Comparison of ENCODE assay signal across 24 cellular contexts in the genomic region with DNA sequence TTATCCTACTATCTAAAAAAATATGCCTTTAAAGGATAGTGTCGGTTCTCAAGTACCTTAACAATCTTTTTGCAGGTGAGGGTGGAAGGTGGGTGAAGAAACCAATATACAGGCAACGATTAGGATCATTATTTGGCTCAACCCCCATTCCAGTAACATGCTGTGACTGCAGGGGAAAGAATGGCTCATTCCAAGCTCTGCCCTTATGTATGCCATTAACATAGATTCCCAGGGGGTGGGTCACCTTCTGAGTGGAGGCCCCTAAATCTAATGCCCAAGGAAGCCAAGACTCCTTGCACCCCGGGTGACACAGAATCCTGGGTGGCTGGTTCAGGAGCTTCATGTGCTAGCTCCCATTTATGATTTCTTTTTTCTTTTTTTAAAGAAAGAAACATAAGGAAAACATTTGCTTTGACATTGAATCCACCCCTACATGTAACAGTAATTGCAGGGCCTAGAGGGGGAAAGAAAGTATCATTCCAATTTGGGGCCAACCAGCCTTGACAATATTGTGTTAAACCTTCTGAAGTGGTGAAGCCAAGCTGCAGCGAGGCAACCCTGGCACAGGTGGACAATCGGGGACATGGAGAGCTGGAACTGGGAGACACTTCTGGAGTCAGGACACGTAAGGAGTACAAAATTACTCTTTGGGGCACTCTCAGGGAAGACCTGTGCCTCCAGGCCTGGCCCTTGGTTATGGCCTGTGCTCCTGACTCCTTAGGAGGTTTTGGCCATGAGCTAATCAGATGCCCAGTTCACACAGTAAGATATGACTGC.
A peak's percentile ranks its signal among the peaks of the same experiment; 100 is the strongest.
DNase-seq lines count a peak whose midpoint lies in the region; ATAC-seq and TF ChIP-seq lines count a peak whose summit lies in the region.
"Had no signal": no experiment of that assay in that cellular context is flagged by ENCODE, and none has a peak within 500 bp of the region (broad histone marks: within the 10 kb centered on the region; RNA-seq: fewer than 3 reads in every experiment).

No MANE protein-coding gene starts in this region.

- peak overlapping the region in 10 of 12 donors; percentile 2 to 75 (median 32) for H3K27ac ChIP-seq in heart left ventricle
- peak overlapping the region in 6 of 10 donors; percentile 7 to 53 (median 17) for H3K27ac ChIP-seq in heart right ventricle
- peak overlapping the region; percentile 49 to 68 (median 62) for H3K27ac ChIP-seq in sigmoid colon
- H3K27ac ChIP-seq: SJCRH30 had no signal

- H3K4me1 ChIP-seq in heart left ventricle: peaks cover 0 to 45% (median 22%) of the 10 kb centered on the region in 12 donors
- peaks cover 4 to 46% (median 22%) of the 10 kb centered on the region in 9 donors for H3K4me1 ChIP-seq in heart right ventricle
- peaks cover 0 to 59% (median 55%) of the 10 kb centered on the region in 4 donors for H3K4me1 ChIP-seq in sigmoid colon
- H3K4me1 ChIP-seq: BE2C, SJCRH30 had no signal

- no peak overlapping the region for H3K4me3 ChIP-seq in heart left ventricle
- no peak overlapping the region for H3K4me3 ChIP-seq in heart right ventricle
- no peak overlapping the region for H3K4me3 ChIP-seq in sigmoid colon
- H3K4me3 ChIP-seq: SJCRH30, spleen had no signal

- DNase-seq in heart left ventricle (no peak), left cardiac atrium (no peak), heart right ventricle (no peak), sigmoid colon (no peak), endothelial cell (ENCODE audit: low spot score) (no peak)
- DNase-seq in activated T-cell treated with anti-CD3 and anti-CD28 coated beads, Interleukin-2, amount 50 U/mL, for 4 hours: no peak
- DNase-seq: activated CD4-positive, alpha-beta T cell treated with anti-CD3 and anti-CD28 coated beads for 36 hours; activated naive CD4-positive, alpha-beta T cell; activated T-cell treated with anti-CD3 and anti-CD28 coated beads, Interleukin-2, amount 50 U/mL, for 48 hours; BE2C; DMS79 treated with DMSO at 0.1 percent for 48 hours; mesenchymal stem cell; naive thymus-derived CD4-positive, alpha-beta T cell; NCI-H1694 treated with DMSO at 0.1 percent for 48 hours; NCI-H2171; NCI-H524; SJCRH30; spleen; stimulated activated CD4-positive, alpha-beta T cell treated with anti-CD3 and anti-CD28 coated beads, Interleukin-4, amount 100 ng/mL, for 1 hour; stimulated activated naive CD4-positive, alpha-beta T cell had no signal

- TF ChIP-seq EP300 in sigmoid colon (IDR thresholded peaks at IDR 0.05): no peak

- H3K27me3 Mint-ChIP-seq in activated T-cell treated with anti-CD3 and anti-CD28 coated beads, Interleukin-2, amount 50 U/mL, for 4 hours (ENCODE audit: low read depth): no peaks in the 10 kb centered on the region
- H3K27me3 Mint-ChIP-seq in endothelial cell (ENCODE audit: unreplicated experiment): no peaks in the 10 kb centered on the region

- H3K36me3 Mint-ChIP-seq in activated T-cell treated with anti-CD3 and anti-CD28 coated beads, Interleukin-2, amount 50 U/mL, for 4 hours (ENCODE audit: insufficient read depth): no peaks in the 10 kb centered on the region
- no peaks in the 10 kb centered on the region for H3K36me3 Mint-ChIP-seq in endothelial cell (ENCODE audit: low read depth, unreplicated experiment)

- H3K36me3 ChIP-seq in heart left ventricle (no peaks in the 10 kb centered on the region), heart right ventricle (no peaks in the 10 kb centered on the region), sigmoid colon (no peaks in the 10 kb centered on the region)
- H3K36me3 ChIP-seq: BE2C, SJCRH30, spleen had no signal

- H3K27ac Mint-ChIP-seq in endothelial cell (ENCODE audit: unreplicated experiment): no peak overlapping the region
- H3K27ac Mint-ChIP-seq: activated CD4-positive, alpha-beta T cell treated with anti-CD3 and anti-CD28 coated beads for 36 hours; dendritic cell treated with granulocyte-macrophage colony-stimulating factor and Interleukin-4, amounts not matched to agents 40 ng/mL and 50 ng/mL, for 4 days; naive thymus-derived CD4-positive, alpha-beta T cell; T-helper 1 cell treated with Interleukin-12 subunit alpha and Interleukin-12 subunit beta and Interleukin-4 antibody, amounts not matched to agents 30 μg/mL and 1 μg/mL, for 36 hours had no signal

- ATAC-seq in heart left ventricle (peak in 3 of 4 donors; percentile 10 to 29 (median 10)), left cardiac atrium (no peak), heart right ventricle (peak in 3 of 8 donors; percentile 6 to 19 (median 14)), HG03108 (IDR thresholded peaks at IDR 0.05; ENCODE audit: unreplicated experiment) (no peak), HG03439 (IDR thresholded peaks at IDR 0.05; ENCODE audit: unreplicated experiment) (no peak)
- no peak for ATAC-seq in activated T-cell treated with anti-CD3 and anti-CD28 coated beads, Interleukin-2, amount 50 U/mL, for 4 hours
- ATAC-seq: activated CD4-positive, alpha-beta T cell treated with anti-CD3 and anti-CD28 coated beads for 36 hours; naive thymus-derived CD4-positive, alpha-beta T cell had no signal

- H3K9me3 ChIP-seq in heart left ventricle (no peaks in the 10 kb centered on the region), heart right ventricle (no peaks in the 10 kb centered on the region), sigmoid colon (no peaks in the 10 kb centered on the region)
- H3K9me3 ChIP-seq: SJCRH30 had no signal

- 81 to 87% (median 82%) methylated on average over 6 of the region's 6 CpGs for WGBS in heart left ventricle, 4 donors
- 82 to 83% methylated on average over 6 of the region's 6 CpGs for WGBS in heart right ventricle, 2 donors
- WGBS in sigmoid colon, 2 donors: 90 to 95% methylated on average over 6 of the region's 6 CpGs

- no peak for TF ChIP-seq POLR2A in heart left ventricle (IDR thresholded peaks at IDR 0.05)
- TF ChIP-seq POLR2A in sigmoid colon (IDR thresholded peaks at IDR 0.05): no peak

- no peaks in the 10 kb centered on the region for H3K4me1 Mint-ChIP-seq in activated T-cell treated with anti-CD3 and anti-CD28 coated beads, Interleukin-2, amount 50 U/mL, for 4 hours (ENCODE audit: low read depth)
- no peaks in the 10 kb centered on the region for H3K4me1 Mint-ChIP-seq in endothelial cell (ENCODE audit: unreplicated experiment)
- H3K4me1 Mint-ChIP-seq: activated CD4-positive, alpha-beta T cell treated with anti-CD3 and anti-CD28 coated beads for 36 hours; naive thymus-derived CD4-positive, alpha-beta T cell had no signal

- H3K27me3 ChIP-seq in heart left ventricle: no peaks in the 10 kb centered on the region
- H3K27me3 ChIP-seq in heart right ventricle: no peaks in the 10 kb centered on the region
- no peaks in the 10 kb centered on the region for H3K27me3 ChIP-seq in sigmoid colon
- H3K27me3 ChIP-seq: BE2C, SJCRH30, spleen had no signal

- intact Hi-C loops in heart left ventricle (cut with DNase I): no loop called here
- intact Hi-C loops in left cardiac atrium (cut with DNase I): no loop called here
- intact Hi-C loops in heart right ventricle (cut with DNase I): no loop called here
- intact Hi-C loops in sigmoid colon (cut with DNase I): no loop called here

- no peak overlapping the region for H3K4me3 Mint-ChIP-seq in activated T-cell treated with anti-CD3 and anti-CD28 coated beads, Interleukin-2, amount 50 U/mL, for 4 hours
- H3K4me3 Mint-ChIP-seq in endothelial cell (ENCODE audit: unreplicated experiment): no peak overlapping the region
- H3K4me3 Mint-ChIP-seq: activated CD4-positive, alpha-beta T cell treated with anti-CD3 and anti-CD28 coated beads for 36 hours; dendritic cell treated with granulocyte-macrophage colony-stimulating factor and Interleukin-4, amounts not matched to agents 40 ng/mL and 50 ng/mL, for 4 days; naive thymus-derived CD4-positive, alpha-beta T cell; T-helper 1 cell treated with Interleukin-12 subunit alpha and Interleukin-12 subunit beta and Interleukin-4 antibody, amounts not matched to agents 30 μg/mL and 1 μg/mL, for 36 hours had no signal

- TF ChIP-seq CTCF in heart left ventricle (IDR thresholded peaks at IDR 0.05) (no peak), heart right ventricle (IDR thresholded peaks at IDR 0.05) (no peak), sigmoid colon (IDR thresholded peaks at IDR 0.05) (no peak), endothelial cell (IDR thresholded peaks at IDR 0.05; ENCODE audit: unreplicated experiment) (no peak)

- peaks cover 3% of the 10 kb centered on the region for H3K9me3 Mint-ChIP-seq in activated T-cell treated with anti-CD3 and anti-CD28 coated beads, Interleukin-2, amount 50 U/mL, for 4 hours
- no peaks in the 10 kb centered on the region for H3K9me3 Mint-ChIP-seq in endothelial cell (ENCODE audit: unreplicated experiment)
- H3K9me3 Mint-ChIP-seq: dendritic cell treated with granulocyte-macrophage colony-stimulating factor and Interleukin-4, amounts not matched to agents 40 ng/mL and 50 ng/mL, for 4 days; T-helper 1 cell treated with Interleukin-12 subunit alpha and Interleukin-12 subunit beta and Interleukin-4 antibody, amounts not matched to agents 30 μg/mL and 1 μg/mL, for 36 hours had no signal

Comparison
In these comparisons a context has a peak if more than half of its experiments do, and no peak if none do; other contexts are left out.
1. ATAC-seq: peak in heart left ventricle (3 of 4); none in left cardiac atrium (0 of 2), HG03108 (single experiment), activated T-cell treated with anti-CD3 and anti-CD28 coated beads, Interleukin-2, amount 50 U/mL, for 4 hours (0 of 2) and HG03439 (single experiment).
2. Peak in every context shown above with its lines, with median percentiles within 50 percentile points of each other: H3K27ac ChIP-seq.